In genomic region chr2:173747037-173747436, GRCh38 we compare ENCODE assay signal across 1 cellular context.
TF ChIP-seq lines count a peak whose summit lies in the region.

No MANE protein-coding gene starts in this region.

TF ChIP-seq in GM23338, 12 proteins besides CTCF, POLR2A, EP300 and RAD21 (continued from another document):
- TF ChIP-seq ETS1 (IDR thresholded peaks at IDR 0.05): no peak
- TF ChIP-seq POLR2AphosphoS5 (IDR thresholded peaks at IDR 0.05; ENCODE audit: low read depth): no peak
- TF ChIP-seq EZH2phosphoT487 (IDR thresholded peaks at IDR 0.05; ENCODE audit: unreplicated experiment): no peak
- no peak for TF ChIP-seq STAT1 (IDR thresholded peaks at IDR 0.05; ENCODE audit: unreplicated experiment)
- TF ChIP-seq NANOG (IDR thresholded peaks at IDR 0.05; ENCODE audit: borderline replicate concordance): no peak
- no peak for TF ChIP-seq ZNF114 (CRISPR knock-in tag; IDR thresholded peaks at IDR 0.05)
- no peak for TF ChIP-seq ZNF462 (CRISPR knock-in tag; IDR thresholded peaks at IDR 0.05)
- TF ChIP-seq ZNF331 (CRISPR knock-in tag; IDR thresholded peaks at IDR 0.05; ENCODE audit: low read depth): no peak
- no peak for TF ChIP-seq JUNB (IDR thresholded peaks at IDR 0.05; ENCODE audit: unreplicated experiment)
